In genomic region chr7:19982841-19983835, GRCh38 we compare ENCODE assay signal across 8 cellular contexts.
DNase-seq lines count a peak whose midpoint lies in the region; ATAC-seq and TF ChIP-seq lines count a peak whose summit lies in the region.

No MANE protein-coding gene starts in this region.

- peaks cover 10% of the 10 kb centered on the region for H3K4me1 ChIP-seq in OCI-LY1 (ENCODE audit: insufficient read depth, low read length, severe bottlenecking)

- no peak overlapping the region for H3K27ac ChIP-seq in OCI-LY1 (ENCODE audit: low read depth, low read length, poor library complexity, severe bottlenecking)

- DNase-seq in CD1c-positive myeloid dendritic cell (ENCODE audit: extremely low spot score): peak; percentile 65
- DNase-seq in fibroblast of gingiva (ENCODE audit: low read depth): peak; percentile 87
- peak; percentile 24 for DNase-seq in stimulated activated CD8-positive, alpha-beta memory T cell treated with anti-CD3 and anti-CD28 coated beads, Interleukin-4, amount 100 ng/mL, for 48 hours
- no peak for DNase-seq in midbrain (lab: John Stamatoyannopoulos, UW)

- TF ChIP-seq CTCF in OCI-LY1 (IDR thresholded peaks at IDR 0.05; ENCODE audit: low read length): peak; percentile 95

- no peaks in the 10 kb centered on the region for H3K9me2 ChIP-seq in OCI-LY1 (ENCODE audit: low read depth, low read length)

- H3K4me3 ChIP-seq in OCI-LY1 (ENCODE audit: low read depth, low read length, poor library complexity, severe bottlenecking): no peak overlapping the region

- H3K27me3 ChIP-seq in OCI-LY1 (ENCODE audit: insufficient read depth, low read length): no peaks in the 10 kb centered on the region

- H2AFZ ChIP-seq in OCI-LY1 (ENCODE audit: low read length): no peak overlapping the region

- peak; percentile 45 for ATAC-seq in GM19351 (IDR thresholded peaks at IDR 0.05; ENCODE audit: unreplicated experiment)
- ATAC-seq in GM21390 (IDR thresholded peaks at IDR 0.05; ENCODE audit: unreplicated experiment): no peak
- ATAC-seq in HG03442 (IDR thresholded peaks at IDR 0.05; ENCODE audit: unreplicated experiment): no peak

- H3K9me3 ChIP-seq in OCI-LY1 (ENCODE audit: low read length): 0 out of 2 replicates have a peak, but pooled peaks cover 3% of the 10 kb centered on the region

- H3K36me3 ChIP-seq in OCI-LY1 (ENCODE audit: insufficient read depth, low read length): no peaks in the 10 kb centered on the region

- H3K9ac ChIP-seq in OCI-LY1 (ENCODE audit: low read length): no peak overlapping the region

- H3F3A ChIP-seq in OCI-LY1 (ENCODE audit: insufficient read depth, low read length): no peaks in the 10 kb centered on the region

- H3K4me2 ChIP-seq in OCI-LY1 (ENCODE audit: low read length): no peak overlapping the region

- H4K20me1 ChIP-seq in OCI-LY1 (ENCODE audit: insufficient read depth, low read length): no peaks in the 10 kb centered on the region

- no peaks in the 10 kb centered on the region for H3K79me2 ChIP-seq in OCI-LY1 (ENCODE audit: insufficient read depth, low read length)
